ENCODE assay signal across 8 cellular contexts in the genomic region with DNA sequence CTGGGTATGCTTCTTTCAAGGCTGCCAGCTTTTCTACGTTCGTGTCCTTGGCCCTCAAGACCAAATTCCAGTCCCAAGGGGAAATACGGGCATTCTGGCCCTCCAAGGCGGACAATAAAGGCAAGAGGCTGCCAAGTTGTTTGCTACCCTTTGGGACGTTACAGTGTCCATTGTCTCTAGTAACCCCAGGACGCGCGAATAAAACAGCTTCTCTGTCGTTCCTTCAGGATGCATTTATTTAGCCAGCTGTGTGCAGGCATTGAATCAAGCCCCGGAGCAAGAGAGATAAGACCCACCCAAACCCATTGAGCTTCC. TPM values are rescaled to one million over a fixed set of nuclear protein-coding genes. Genes with fewer than 3 reads are reported as not detected.
A peak's percentile ranks its signal among the peaks of the same experiment; 100 is the strongest.
DNase-seq lines count a peak whose midpoint lies in the region; ATAC-seq and TF ChIP-seq lines count a peak whose summit lies in the region.

No MANE protein-coding gene starts in this region.

- H3K27ac Mint-ChIP-seq in progenitor cell of endocrine pancreas, result peak overlapping the region; percentile 95

- no peaks in the 10 kb centered on the region for H3K9me2 ChIP-seq in DOHH2 (replicated peaks; ENCODE audit: control insufficient read depth, low read length)

- no peak for TF ChIP-seq EP300 in esophagus muscularis mucosa (IDR thresholded peaks at IDR 0.05)

- peaks cover 37% of the 10 kb centered on the region for H3K79me2 ChIP-seq in DOHH2 (ENCODE audit: control insufficient read depth, low read length)

- no peaks in the 10 kb centered on the region for H3K27me3 Mint-ChIP-seq in progenitor cell of endocrine pancreas

- ATAC-seq in GM21526 (IDR thresholded peaks at IDR 0.05; ENCODE audit: low FRiP score, unreplicated experiment), result no peak
- no peak for ATAC-seq in HG02981 (IDR thresholded peaks at IDR 0.05; ENCODE audit: unreplicated experiment)

- POLR2A ChIA-PET in RWPE1 (lab: Yijun Ruan, JAX; ENCODE audit: low non-redundant PET), result interaction anchor here (0.6 to 1.1 kb wide), 2 partner anchors 51 to 191 kb away, joined by 3 to 7 read pairs; no protein-coding TSS in a partner anchor

- peak overlapping the region; percentile 38 for H3K27ac ChIP-seq in DOHH2 (ENCODE audit: low read depth, low read length)
- peak overlapping the region; percentile 92 for H3K27ac ChIP-seq in RWPE1
- peak overlapping the region; percentile 90 to 95 (median 92) for H3K27ac ChIP-seq in esophagus muscularis mucosa (replicated peaks in 1 of 4)

- no peaks in the 10 kb centered on the region for H3K9me3 ChIP-seq in DOHH2 (ENCODE audit: control insufficient read depth, insufficient read depth, low read length)
- no peaks in the 10 kb centered on the region for H3K9me3 ChIP-seq in esophagus muscularis mucosa

- peak overlapping the region; percentile 90 for H3K4me3 Mint-ChIP-seq in progenitor cell of endocrine pancreas (ENCODE audit: low read depth)

- WGBS in esophagus muscularis mucosa, result under 1% methylated on average over 10 of the region's 10 CpGs

- intact Hi-C loops in esophagus muscularis mucosa (cut with DNase I), result loop anchor here (2.0 to 5.0 kb wide), 2 partner anchors 26 to 51 kb away; partner anchors contain the start of gene CDR2L

- no peak for TF ChIP-seq CTCF in DOHH2 (IDR thresholded peaks at IDR 0.05; ENCODE audit: low read depth, low read length, poor library complexity, severe bottlenecking)
- no peak for TF ChIP-seq CTCF in RWPE1 (conservative IDR thresholded peaks at IDR 0.05; ENCODE audit: low read depth)
- no peak for TF ChIP-seq CTCF in esophagus muscularis mucosa (IDR thresholded peaks at IDR 0.05)
- no peak for TF ChIP-seq CTCF in progenitor cell of endocrine pancreas (IDR thresholded peaks at IDR 0.05; ENCODE audit: unreplicated experiment)

- peaks cover 21% of the 10 kb centered on the region for H3K4me1 ChIP-seq in DOHH2 (ENCODE audit: control insufficient read depth, low read length)
- peaks cover 18 to 35% (median 30%) of the 10 kb centered on the region in 4 donors for H3K4me1 ChIP-seq in esophagus muscularis mucosa

- in situ Hi-C loops in KBM-7 (cut with MboI; ENCODE audit: low pct_unique_long_range_greater_than_20kb, low sequenced_read_pairs), result no loop called here

- H3K4me3 ChIP-seq in DOHH2 (ENCODE audit: low read length), result peak overlapping the region; percentile 92
- H3K4me3 ChIP-seq in esophagus muscularis mucosa, result peak overlapping the region; percentile 66 to 93 (median 78)

- CTCF ChIA-PET in RWPE1 (lab: Yijun Ruan, JAX), result interaction anchor here (1.0 to 3.6 kb wide), 4 partner anchors 29 to 89 kb away, joined by 3 to 35 read pairs (median 8); partner anchors contain the start of genes OTOP2 and USH1G

- H3K36me3 Mint-ChIP-seq in progenitor cell of endocrine pancreas (ENCODE audit: insufficient read depth), result peaks cover 8% of the 10 kb centered on the region

- H4K20me1 ChIP-seq in DOHH2 (ENCODE audit: control insufficient read depth, insufficient read depth, low read depth, low read length), result no peaks in the 10 kb centered on the region

- H3K27me3 ChIP-seq in DOHH2 (ENCODE audit: control insufficient read depth, low read length), result no peaks in the 10 kb centered on the region
- H3K27me3 ChIP-seq in esophagus muscularis mucosa, result no peaks in the 10 kb centered on the region

- peaks cover 9% of the 10 kb centered on the region; the same call in 1 of the 2 replicates for H3F3A ChIP-seq in DOHH2 (ENCODE audit: control insufficient read depth, insufficient read depth)

- DNase-seq in RWPE1 (ENCODE audit: low spot score) (no peak), esophagus muscularis mucosa (ENCODE audit: extremely low spot score) (no peak), progenitor cell of endocrine pancreas (ENCODE audit: low spot score, unreplicated experiment) (no peak), KBM-7 (no peak)
- no peak for DNase-seq in stimulated activated CD4-positive, alpha-beta T cell treated with anti-CD3 and anti-CD28 coated beads, Interleukin-4, amount 100 ng/mL, for 1 hour

- peaks cover 17% of the 10 kb centered on the region for H3K36me3 ChIP-seq in DOHH2 (ENCODE audit: control insufficient read depth, low read length)
- peaks cover 0 to 26% (median 15%) of the 10 kb centered on the region in 4 donors for H3K36me3 ChIP-seq in esophagus muscularis mucosa

- H3K9me3 Mint-ChIP-seq in progenitor cell of endocrine pancreas (ENCODE audit: low read depth), result no peaks in the 10 kb centered on the region

- peaks cover 16% of the 10 kb centered on the region for H3K4me1 Mint-ChIP-seq in progenitor cell of endocrine pancreas (ENCODE audit: low read depth)

- TF ChIP-seq POLR2A in esophagus muscularis mucosa (IDR thresholded peaks at IDR 0.05; ENCODE audit: low read depth), result no peak

- peak overlapping the region; percentile 92 for H3K4me2 ChIP-seq in DOHH2 (ENCODE audit: low read length)

RNA-seq across cellular contexts. Expression of gene MRPL58, which starts 0.6 kb away (rescaled TPM):
- 10 to 100 TPM; 34.9 to 47.8 (median 40.2) TPM for total RNA-seq in esophagus muscularis mucosa
- total RNA-seq in progenitor cell of endocrine pancreas, result 26.5 and 26.8 TPM in 2 replicates

RNA-seq across cellular contexts. Expression of gene CDR2L, which starts 25.6 kb away (rescaled TPM):
- total RNA-seq in esophagus muscularis mucosa, result 10 to 100 TPM; 14.6 to 36.7 (median 24.3) TPM
- total RNA-seq in progenitor cell of endocrine pancreas, result 17.2 and 17.8 TPM in 2 replicates

RNA-seq across cellular contexts. Expression of gene ATP5PD, which starts 33.7 kb away (rescaled TPM):
- 100 to 1,000 TPM; 202 to 388 (median 256) TPM for total RNA-seq in esophagus muscularis mucosa
- total RNA-seq in progenitor cell of endocrine pancreas, result 160 and 163 TPM in 2 replicates

RNA-seq across cellular contexts. Expression of gene KCTD2, which starts 34.0 kb away (rescaled TPM):
- 10 to 100 TPM; 20.3 to 37.7 (median 29.9) TPM for total RNA-seq in esophagus muscularis mucosa
- 24.9 and 27.1 TPM in 2 replicates for total RNA-seq in progenitor cell of endocrine pancreas

RNA-seq across cellular contexts. Expression of gene HID1, which starts 40.5 kb away (rescaled TPM):
- 10 to 100 TPM in 2 of 4 donors, 1 to 10 TPM in 2; 4.5 to 17.1 (median 10.9) TPM for total RNA-seq in esophagus muscularis mucosa
- 94.2 and 101 TPM in 2 replicates for total RNA-seq in progenitor cell of endocrine pancreas

Comparison
In these comparisons a context has a peak if more than half of its experiments do, and no peak if none do; other contexts are left out.
1. H3K27ac ChIP-seq: peak in every context shown above with its lines; median percentile 92 in RWPE1; 92 in esophagus muscularis mucosa; 38 in DOHH2.